In genomic region chr13:105773241-105773640, GRCh38 we compare ENCODE assay signal across 18 cellular contexts.
DNase-seq lines count a peak whose midpoint lies in the region; ATAC-seq, FAIRE-seq and TF ChIP-seq lines count a peak whose summit lies in the region.
"Had no signal": no experiment of that assay in that cellular context is flagged by ENCODE, and none has a peak within 500 bp of the region (broad histone marks: within the 10 kb centered on the region; RNA-seq: fewer than 3 reads in every experiment).

No MANE protein-coding gene starts in this region.

- no peaks in the 10 kb centered on the region for H3K9me3 Mint-ChIP-seq in naive thymus-derived CD8-positive, alpha-beta T cell
- H3K9me3 Mint-ChIP-seq: H9 had no signal

- no peaks in the 10 kb centered on the region for H3K36me3 Mint-ChIP-seq in naive thymus-derived CD8-positive, alpha-beta T cell
- H3K36me3 Mint-ChIP-seq: CD14-positive monocyte had no signal

- no peak for TF ChIP-seq CTCF in ovary (IDR thresholded peaks at IDR 0.05)

- peak; percentile 48 for ATAC-seq in sciatic nerve
- no peak for ATAC-seq in naive thymus-derived CD8-positive, alpha-beta T cell

- POLR2A ChIA-PET in naive thymus-derived CD8-positive, alpha-beta T cell (lab: Charles Lee) = no interaction called here

- WGBS in mesodermal cell (ENCODE audit: insufficient coverage in 2 of 2), 2 experiments = 43 to 45% methylated on average over 2 to 4 of the region's 4 CpGs
- WGBS in ovary, 3 donors = 48 to 68% (median 49%) methylated on average over 4 of the region's 4 CpGs

- no peak for TF ChIP-seq EP300 in ovary (IDR thresholded peaks at IDR 0.05)

- TF ChIP-seq POLR2A in H54 (IDR thresholded peaks at IDR 0.05; ENCODE audit: low read depth, low read length) = no peak
- TF ChIP-seq POLR2A in ovary (IDR thresholded peaks at IDR 0.05) = no peak

- H3K27me3 ChIP-seq in ovary = no peaks in the 10 kb centered on the region
- H3K27me3 ChIP-seq: SJSA1 had no signal

- peak; percentile 85 for FAIRE-seq in H54 (lab: Jason Lieb, UNC)
- FAIRE-seq: GM19239, HTR-8/SVneo had no signal

- H3K9me3 ChIP-seq in mesodermal cell (ENCODE audit: control insufficient read depth, low read length) (no peaks in the 10 kb centered on the region), ovary (no peaks in the 10 kb centered on the region)
- H3K9me3 ChIP-seq: SJSA1 had no signal

- intact Hi-C loops in sciatic nerve (cut with DNase I) (no loop called here), ovary (cut with DNase I) (no loop called here)

- no peaks in the 10 kb centered on the region for H3K4me1 Mint-ChIP-seq in naive thymus-derived CD8-positive, alpha-beta T cell
- H3K4me1 Mint-ChIP-seq: CD14-positive monocyte had no signal

- DNase-seq in H54 (ENCODE audit: insufficient read length, low spot score) = no peak
- DNase-seq in ecto neural progenitor cell (ENCODE audit: low spot score) = peak; percentile 47
- DNase-seq in sciatic nerve (ENCODE audit: low spot score) = no peak
- DNase-seq in HuH-7.5 (ENCODE audit: low spot score) = no peak
- DNase-seq in naive thymus-derived CD8-positive, alpha-beta T cell = no peak
- DNase-seq in activated CD4-positive, alpha-beta T cell treated with anti-CD3 and anti-CD28 coated beads, Interleukin-2, amount 50 U/mL, for 4 hours = no peak
- no peak for DNase-seq in ovary
- DNase-seq: COR-L47, EL, H9, NCI-H1436, NCI-H2029 treated with DMSO at 0.1 percent for 48 hours had no signal

- H3K4me3 ChIP-seq in mesodermal cell (ENCODE audit: extremely low read depth, insufficient read depth, low read length, poor library complexity, severe bottlenecking) (no peak overlapping the region), ovary (no peak overlapping the region)
- H3K4me3 ChIP-seq: SJSA1 had no signal

- H3K27ac ChIP-seq in mesodermal cell (ENCODE audit: low read depth, low read length, severe bottlenecking) (peak overlapping the region; percentile 81), ovary (no peak overlapping the region)
- H3K27ac ChIP-seq: HL-60, SJSA1 had no signal

- no peak overlapping the region for H3K4me3 Mint-ChIP-seq in naive thymus-derived CD8-positive, alpha-beta T cell
- H3K4me3 Mint-ChIP-seq: CD14-positive monocyte, H9 had no signal

- no peak overlapping the region for H3K27ac Mint-ChIP-seq in naive thymus-derived CD8-positive, alpha-beta T cell
- H3K27ac Mint-ChIP-seq: CD14-positive monocyte, H9 had no signal

- peaks cover 29% of the 10 kb centered on the region for H3K4me1 ChIP-seq in mesodermal cell (ENCODE audit: control insufficient read depth, insufficient read depth, low read length, poor library complexity, severe bottlenecking)
- H3K4me1 ChIP-seq in ovary (ENCODE audit: insufficient read depth) = no peaks in the 10 kb centered on the region

- H3K27me3 Mint-ChIP-seq in naive thymus-derived CD8-positive, alpha-beta T cell = peaks cover 0 to 3% (median 0%) of the 10 kb centered on the region in 5 donors

- H3K36me3 ChIP-seq in mesodermal cell (ENCODE audit: control insufficient read depth, insufficient read depth, low read length) = no peaks in the 10 kb centered on the region
- no peaks in the 10 kb centered on the region for H3K36me3 ChIP-seq in ovary
- H3K36me3 ChIP-seq: SJSA1 had no signal
